9 cellular contexts compared by ENCODE assay signal in the genomic region with DNA sequence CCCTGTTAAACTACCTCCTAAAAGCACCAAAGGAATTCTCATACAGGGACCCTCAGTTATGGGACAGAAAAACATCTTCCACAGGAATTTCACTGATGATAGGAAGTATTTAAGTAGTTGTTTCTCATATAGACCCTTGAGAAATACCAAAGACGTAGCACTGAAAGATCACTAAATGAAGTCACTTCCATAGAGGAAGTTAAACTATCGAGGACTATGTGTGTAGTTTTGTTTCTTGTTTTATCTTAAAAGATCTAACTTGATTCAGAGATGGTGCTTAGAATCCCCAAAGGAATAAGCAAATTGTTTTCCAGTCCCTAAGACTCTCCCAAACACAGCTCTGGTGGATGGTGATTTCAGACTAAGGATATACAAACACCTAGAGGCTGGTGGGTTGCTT.
A peak's percentile ranks its signal among the peaks of the same experiment; 100 is the strongest.
DNase-seq lines count a peak whose midpoint lies in the region; ATAC-seq and TF ChIP-seq lines count a peak whose summit lies in the region.
"Had no signal": no experiment of that assay in that cellular context is flagged by ENCODE, and none has a peak within 500 bp of the region (broad histone marks: within the 10 kb centered on the region; RNA-seq: fewer than 3 reads in every experiment).

No MANE protein-coding gene starts in this region.

- peaks cover 75% of the 10 kb centered on the region for H3K79me2 ChIP-seq in Karpas-422 (ENCODE audit: low read length)

- peak overlapping the region; percentile 58 to 79 (median 74) for H3K4me3 Mint-ChIP-seq in naive thymus-derived CD4-positive, alpha-beta T cell

- H3K4me2 ChIP-seq in Karpas-422 (ENCODE audit: low read depth, low read length, poor library complexity, severe bottlenecking): peak overlapping the region; percentile 75

- H3K9me2 ChIP-seq in Karpas-422 (replicated peaks; ENCODE audit: insufficient read depth, low read length): no peaks in the 10 kb centered on the region

- no peaks in the 10 kb centered on the region for H3K9me3 ChIP-seq in Karpas-422 (ENCODE audit: low read length)
- no peaks in the 10 kb centered on the region for H3K9me3 ChIP-seq in naive thymus-derived CD4-positive, alpha-beta T cell (ENCODE audit: control insufficient read depth in 2 of 3, low read length in 3 of 3)
- H3K9me3 ChIP-seq in WERI-Rb-1 (ENCODE audit: severe bottlenecking): no peaks in the 10 kb centered on the region
- no peaks in the 10 kb centered on the region for H3K9me3 ChIP-seq in ascending aorta
- H3K9me3 ChIP-seq: thoracic aorta had no signal

- H4K20me1 ChIP-seq in Karpas-422 (ENCODE audit: insufficient read depth, low read depth, low read length): no peaks in the 10 kb centered on the region

- H3K36me3 Mint-ChIP-seq in naive thymus-derived CD4-positive, alpha-beta T cell: peaks cover 7 to 36% (median 24%) of the 10 kb centered on the region in 5 donors

- no peaks in the 10 kb centered on the region for H3K27me3 Mint-ChIP-seq in naive thymus-derived CD4-positive, alpha-beta T cell

- H3K9me3 Mint-ChIP-seq in naive thymus-derived CD4-positive, alpha-beta T cell: peaks cover 0 to 7% (median 0%) of the 10 kb centered on the region in 11 donors

- peak overlapping the region; percentile 72 for H3K9ac ChIP-seq in Karpas-422 (ENCODE audit: low read length)

- TF ChIP-seq CTCF in WERI-Rb-1 (IDR thresholded peaks at IDR 0.05; ENCODE audit: low read depth, low read length) (no peak), ascending aorta (IDR thresholded peaks at IDR 0.05) (no peak)

- no peaks in the 10 kb centered on the region for H3K27me3 ChIP-seq in Karpas-422 (ENCODE audit: low read length)
- H3K27me3 ChIP-seq in naive thymus-derived CD4-positive, alpha-beta T cell (ENCODE audit: control insufficient read depth in 2 of 2, insufficient read depth in 2 of 2, low read length in 2 of 2): no peaks in the 10 kb centered on the region
- no peaks in the 10 kb centered on the region for H3K27me3 ChIP-seq in WERI-Rb-1 (ENCODE audit: insufficient read depth, low read depth, severe bottlenecking)
- no peaks in the 10 kb centered on the region for H3K27me3 ChIP-seq in ascending aorta

- CTCF ChIA-PET in naive thymus-derived CD4-positive, alpha-beta T cell (lab: Charles Lee): interaction anchor here (0.9 to 2.5 kb wide), 7 partner anchors 17 to 51 kb away, joined by 4 to 13 read pairs (median 7); no protein-coding TSS in a partner anchor

- DNase-seq in Karpas-422: peak; percentile 62
- DNase-seq in naive thymus-derived CD4-positive, alpha-beta T cell: no peak
- no peak for DNase-seq in WERI-Rb-1
- no peak for DNase-seq in ascending aorta (ENCODE audit: low spot score in 2 of 2)
- no peak for DNase-seq in NCI-H510A treated with DMSO at 0.1 percent for 48 hours (lab: John Stamatoyannopoulos, UW)

- ATAC-seq in GM18873 (IDR thresholded peaks at IDR 0.05; ENCODE audit: low FRiP score, unreplicated experiment) (peak; percentile 10), GM21723 (IDR thresholded peaks at IDR 0.05; ENCODE audit: unreplicated experiment) (peak; percentile 27), GM19467 (IDR thresholded peaks at IDR 0.05; ENCODE audit: unreplicated experiment) (no peak)
- peak; percentile 23 for ATAC-seq in naive thymus-derived CD4-positive, alpha-beta T cell

- H3K27ac ChIP-seq in Karpas-422 (ENCODE audit: low read length) (peak overlapping the region; percentile 99), WERI-Rb-1 (no peak overlapping the region), ascending aorta (no peak overlapping the region)
- H3K27ac ChIP-seq in naive thymus-derived CD4-positive, alpha-beta T cell (ENCODE audit: low read depth, low read length): peak overlapping the region; percentile 78
- H3K27ac ChIP-seq: thoracic aorta had no signal

- no peak overlapping the region for H2AFZ ChIP-seq in Karpas-422 (ENCODE audit: low read length)

- H3K27ac Mint-ChIP-seq in naive thymus-derived CD4-positive, alpha-beta T cell: peak overlapping the region; percentile 74 to 96 (median 93)

- intact Hi-C loops in naive thymus-derived CD4-positive, alpha-beta T cell (cut with micrococcal nuclease): loop anchor here (1.0 kb wide), 4 partner anchors 14 to 42 kb away; no protein-coding TSS in a partner anchor
- intact Hi-C loops in ascending aorta (cut with DNase I): no loop called here

- H3K36me3 ChIP-seq in Karpas-422 (ENCODE audit: insufficient read depth, low read length) (peaks cover 22% of the 10 kb centered on the region), WERI-Rb-1 (no peaks in the 10 kb centered on the region), ascending aorta (no peaks in the 10 kb centered on the region)
- peaks cover 0 to 9% (median 0%) of the 10 kb centered on the region in 3 experiments for H3K36me3 ChIP-seq in naive thymus-derived CD4-positive, alpha-beta T cell (ENCODE audit: control insufficient read depth in 2 of 3, insufficient read depth in 3 of 3, low read length in 3 of 3)
- H3K36me3 ChIP-seq: thoracic aorta had no signal

- POLR2A ChIA-PET in naive thymus-derived CD4-positive, alpha-beta T cell (lab: Charles Lee): interaction anchor here (1.0 to 14.5 kb wide), 6 partner anchors 11 to 43 kb away, joined by 3 to 189 read pairs (median 20); no protein-coding TSS in a partner anchor

- H3K4me1 Mint-ChIP-seq in naive thymus-derived CD4-positive, alpha-beta T cell: peaks cover 55 to 100% (median 93%) of the 10 kb centered on the region in 7 donors

- H3K4me1 ChIP-seq in Karpas-422 (ENCODE audit: low read length) (peaks cover 93% of the 10 kb centered on the region), ascending aorta (no peaks in the 10 kb centered on the region)
- peaks cover 12 to 81% of the 10 kb centered on the region in 2 donors for H3K4me1 ChIP-seq in naive thymus-derived CD4-positive, alpha-beta T cell (ENCODE audit: control insufficient read depth in 2 of 2, insufficient read depth in 2 of 2, low read length in 2 of 2)

- peak overlapping the region; percentile 57 for H3K4me3 ChIP-seq in Karpas-422 (ENCODE audit: low read length)
- H3K4me3 ChIP-seq in naive thymus-derived CD4-positive, alpha-beta T cell (ENCODE audit: low read length): peak overlapping the region; percentile 2
- no peak overlapping the region for H3K4me3 ChIP-seq in WERI-Rb-1 (ENCODE audit: low read depth, low read length)
- H3K4me3 ChIP-seq in ascending aorta: no peak overlapping the region
- H3K4me3 ChIP-seq: thoracic aorta had no signal

Comparison
In these comparisons a context has a peak if more than half of its experiments do, and no peak if none do; other contexts are left out.
1. H3K27ac ChIP-seq: peak in Karpas-422 (single experiment) and naive thymus-derived CD4-positive, alpha-beta T cell (single experiment); none in WERI-Rb-1 (single experiment) and ascending aorta (0 of 2).
2. H3K4me3 ChIP-seq: peak in Karpas-422 (single experiment) and naive thymus-derived CD4-positive, alpha-beta T cell (single experiment); none in WERI-Rb-1 (single experiment) and ascending aorta (0 of 2).